ENCODE assay signal across 18 cellular contexts in genomic region chr19:35112995-35113693, GRCh38. TPM values are rescaled to one million over a fixed set of nuclear protein-coding genes. Genes with fewer than 3 reads are reported as not detected.
DNase-seq lines count a peak whose midpoint lies in the region; ATAC-seq, FAIRE-seq and TF ChIP-seq lines count a peak whose summit lies in the region.
"Had no signal": no experiment of that assay in that cellular context is flagged by ENCODE, and none has a peak within 500 bp of the region (broad histone marks: within the 10 kb centered on the region; RNA-seq: fewer than 3 reads in every experiment).

No MANE protein-coding gene starts in this region.

- peak; percentile 48 for DNase-seq in H7
- no peak for DNase-seq in K562 (ENCODE audit: extremely low read depth in 1 of 4, low spot score in 3 of 4)
- no peak for DNase-seq in progenitor cell of endocrine pancreas (ENCODE audit: low spot score, unreplicated experiment)
- DNase-seq in activated T-cell treated with anti-CD3 and anti-CD28 coated beads, Interleukin-2, amount 50 U/mL, for 4 hours = no peak
- no peak for DNase-seq in activated CD4-positive, alpha-beta T cell treated with anti-CD3 and anti-CD28 coated beads, Interleukin-2, amount 10 ng/mL, durations not matched to agents 7 days and 5 days
- DNase-seq: AML-193, DMS79, Kasumi-1, NCI-H1417, NCI-H2029, NCI-H2171 treated with DMSO at 0.1 percent for 48 hours, NCI-H774, SHP77 treated with DMSO at 0.1 percent for 48 hours had no signal

- H3K9ac ChIP-seq in K562 (ENCODE audit: insufficient read depth in 1 of 2, low read depth in 2 of 2, low read length in 2 of 2) = peak overlapping the region in 1 of 2 experiments; percentile 62; a peak in 1 of 4 replicates

- H3K36me3 ChIP-seq in H7 (replicated peaks; ENCODE audit: control insufficient read depth, insufficient read depth, low read length) = no peaks in the 10 kb centered on the region
- no peaks in the 10 kb centered on the region for H3K36me3 ChIP-seq in K562 (ENCODE audit: control insufficient read depth, insufficient read depth, low read length)
- H3K36me3 ChIP-seq: HAP-1 had no signal

- peak overlapping the region; percentile 69 for H3K27ac Mint-ChIP-seq in progenitor cell of endocrine pancreas
- H3K27ac Mint-ChIP-seq in activated CD4-positive, alpha-beta T cell treated with anti-CD3 and anti-CD28 coated beads, Interleukin-2, amount 10 ng/mL, durations not matched to agents 7 days and 5 days = no peak overlapping the region

- FAIRE-seq in K562 (lab: Jason Lieb, UNC) = peak; percentile 52
- FAIRE-seq: GM12891, RCC 7860 had no signal

- no peaks in the 10 kb centered on the region for H3K9me1 ChIP-seq in K562 (ENCODE audit: control insufficient read depth, insufficient read depth, low read length)

- no peak overlapping the region for H3K4me3 Mint-ChIP-seq in progenitor cell of endocrine pancreas (ENCODE audit: low read depth)
- no peak overlapping the region for H3K4me3 Mint-ChIP-seq in activated T-cell treated with anti-CD3 and anti-CD28 coated beads, Interleukin-2, amount 50 U/mL, for 4 hours
- H3K4me3 Mint-ChIP-seq in activated CD4-positive, alpha-beta T cell treated with anti-CD3 and anti-CD28 coated beads, Interleukin-2, amount 10 ng/mL, durations not matched to agents 7 days and 5 days = no peak overlapping the region

- no peak for TF ChIP-seq RAD21 in K562 (CRISPR knock-in tag; conservative IDR thresholded peaks at IDR 0.05 in 1 of 2, IDR thresholded peaks at IDR 0.05 in 1 of 2)

- in situ Hi-C loops in K562 (cut with MboI) = no loop called here

- H3K27ac ChIP-seq in K562 (ENCODE audit: extremely low read depth, low read depth, low read length) = no peak overlapping the region

- no peaks in the 10 kb centered on the region for H4K20me1 ChIP-seq in K562 (replicated peaks; ENCODE audit: control insufficient read depth, insufficient read depth, low read length)

- CTCF ChIA-PET in K562 (lab: Yijun Ruan, JAX; ENCODE audit: low intra/inter-chr PET ratio) = interaction anchor here (2.0 kb wide), 1 partner anchor 22 kb away, joined by 8 read pairs; the partner anchor contains the start of gene LGI4
- CTCF ChIA-PET in activated CD4-positive, alpha-beta T cell treated with anti-CD3 and anti-CD28 coated beads, Interleukin-2, amount 10 ng/mL, durations not matched to agents 7 days and 5 days (lab: Charles Lee) = no interaction called here

- BruUV-seq in K562 (replicated peaks; lab: Mats Ljungman, UMichigan) = no TSS peak

- WGBS in K562 (ENCODE audit: insufficient coverage, low coverage, missing lambda C conversion rate) = 53% methylated on average over 14 of the region's 15 CpGs

- H3K4me2 ChIP-seq in K562 (ENCODE audit: insufficient read depth, low read length) = no peak overlapping the region

- H3K9me3 ChIP-seq in K562 (replicated peaks; ENCODE audit: control insufficient read depth, insufficient read depth, low read depth, low read length) = no peaks in the 10 kb centered on the region
- H3K9me3 ChIP-seq: HAP-1 had no signal

- intact Hi-C loops in K562 (cut with micrococcal nuclease) = no loop called here

- TF ChIP-seq CTCF in K562 (IDR thresholded peaks at IDR 0.05 in 2 of 3, conservative IDR thresholded peaks at IDR 0.05 in 1 of 3; ENCODE audit: insufficient read depth in 2 of 3, low read depth in 1 of 3, low read length in 3 of 3) (no peak), progenitor cell of endocrine pancreas (IDR thresholded peaks at IDR 0.05; ENCODE audit: unreplicated experiment) (no peak)

- no peak for TF ChIP-seq EP300 in K562 (IDR thresholded peaks at IDR 0.05; ENCODE audit: low read length)

- H3K36me3 Mint-ChIP-seq in progenitor cell of endocrine pancreas (ENCODE audit: insufficient read depth) = no peaks in the 10 kb centered on the region
- no peaks in the 10 kb centered on the region for H3K36me3 Mint-ChIP-seq in activated T-cell treated with anti-CD3 and anti-CD28 coated beads, Interleukin-2, amount 50 U/mL, for 4 hours (ENCODE audit: insufficient read depth)
- no peaks in the 10 kb centered on the region for H3K36me3 Mint-ChIP-seq in activated CD4-positive, alpha-beta T cell treated with anti-CD3 and anti-CD28 coated beads, Interleukin-2, amount 10 ng/mL, durations not matched to agents 7 days and 5 days (ENCODE audit: low read depth)

- no peak for TF ChIP-seq POLR2A in K562 (conservative IDR thresholded peaks at IDR 0.05)

- ATAC-seq in K562 = no peak
- no peak for ATAC-seq in activated T-cell treated with anti-CD3 and anti-CD28 coated beads, Interleukin-2, amount 50 U/mL, for 4 hours

- no peaks in the 10 kb centered on the region for H3K9me3 Mint-ChIP-seq in progenitor cell of endocrine pancreas (ENCODE audit: low read depth)
- H3K9me3 Mint-ChIP-seq in activated T-cell treated with anti-CD3 and anti-CD28 coated beads, Interleukin-2, amount 50 U/mL, for 4 hours = no peaks in the 10 kb centered on the region
- no peaks in the 10 kb centered on the region for H3K9me3 Mint-ChIP-seq in activated CD4-positive, alpha-beta T cell treated with anti-CD3 and anti-CD28 coated beads, Interleukin-2, amount 10 ng/mL, durations not matched to agents 7 days and 5 days

- POLR2A ChIA-PET in K562 (lab: Yijun Ruan, JAX) = interaction anchor here (0.7 kb wide), 1 partner anchor 45 kb away, joined by 4 read pairs; no protein-coding TSS in a partner anchor
- POLR2A ChIA-PET in activated CD4-positive, alpha-beta T cell treated with anti-CD3 and anti-CD28 coated beads, Interleukin-2, amount 10 ng/mL, durations not matched to agents 7 days and 5 days (lab: Charles Lee) = no interaction called here

- H3K27me3 Mint-ChIP-seq in progenitor cell of endocrine pancreas = peaks cover 14% of the 10 kb centered on the region
- H3K27me3 Mint-ChIP-seq in activated T-cell treated with anti-CD3 and anti-CD28 coated beads, Interleukin-2, amount 50 U/mL, for 4 hours (ENCODE audit: low read depth) = peaks cover 7% of the 10 kb centered on the region
- peaks cover 7% of the 10 kb centered on the region for H3K27me3 Mint-ChIP-seq in activated CD4-positive, alpha-beta T cell treated with anti-CD3 and anti-CD28 coated beads, Interleukin-2, amount 10 ng/mL, durations not matched to agents 7 days and 5 days

- H3K4me1 Mint-ChIP-seq in progenitor cell of endocrine pancreas (ENCODE audit: low read depth) = peaks cover 28% of the 10 kb centered on the region
- H3K4me1 Mint-ChIP-seq in activated T-cell treated with anti-CD3 and anti-CD28 coated beads, Interleukin-2, amount 50 U/mL, for 4 hours (ENCODE audit: low read depth) = peaks cover 6% of the 10 kb centered on the region
- peaks cover 5% of the 10 kb centered on the region for H3K4me1 Mint-ChIP-seq in activated CD4-positive, alpha-beta T cell treated with anti-CD3 and anti-CD28 coated beads, Interleukin-2, amount 10 ng/mL, durations not matched to agents 7 days and 5 days

- H2AFZ ChIP-seq in K562 (ENCODE audit: low read depth, low read length) = 0 out of 2 replicates have a peak overlapping the region, but pooled peaks have one; percentile 19

- H3K4me3 ChIP-seq in H7 (ENCODE audit: insufficient read depth, low read depth, low read length) = no peak overlapping the region
- no peak overlapping the region for H3K4me3 ChIP-seq in K562
- H3K4me3 ChIP-seq: HAP-1 had no signal

- H3K27me3 ChIP-seq in H7 (ENCODE audit: control insufficient read depth, insufficient read depth, low read length) (no peaks in the 10 kb centered on the region), K562 (ENCODE audit: control insufficient read depth in 2 of 2, insufficient read depth in 2 of 2, low read length in 2 of 2) (peaks cover 0 to 21% of the 10 kb centered on the region in 2 experiments; a peak in 4 of 5 replicates)

- H3K79me2 ChIP-seq in K562 (ENCODE audit: control insufficient read depth, insufficient read depth, low read length) = no peaks in the 10 kb centered on the region

- peaks cover 12 to 54% of the 10 kb centered on the region in 2 experiments; a peak in 4 of 5 replicates for H3K4me1 ChIP-seq in K562 (replicated peaks in 1 of 2; ENCODE audit: control insufficient read depth in 2 of 2, insufficient read depth in 2 of 2, low read length in 2 of 2)

RNA-seq across cellular contexts. Expression of gene FXYD3, which starts 2.5 kb away (rescaled TPM):
- total RNA-seq in H7 (2014; rRNA removed; shearing (Covaris generic)) = not detected in 2 replicates
- not detected in 2 replicates for total RNA-seq in K562 (2011; cell fraction: chromatin; rRNA removed; ENCODE audit: low replicate concordance)
- total RNA-seq in K562 (2011; cell fraction: nucleolus; rRNA removed) = not detected in 2 replicates
- not detected in 2 replicates for total RNA-seq in K562 (2011; cell fraction: nucleoplasm; rRNA removed)
- total RNA-seq in K562 (2014; rRNA removed) = not detected in 2 replicates
- not detected in 2 replicates for total RNA-seq in K562 (2014; rRNA removed; fragmentation: Illumina TruSeq; extraction: Trizol)
- total RNA-seq in K562 (2015; rRNA removed; fragmentation: Illumina TruSeq; extraction: Trizol) = not detected in 2 replicates
- 0.24 and 0.60 TPM in 2 replicates for total RNA-seq in K562 (2021)
- not detected in 2 replicates for polyA plus RNA-seq in K562 (2011; rRNA removed)
- polyA plus RNA-seq in K562 (2011; cell fraction: cytosol; rRNA removed) = not detected in 2 replicates
- not detected in 2 replicates for polyA plus RNA-seq in K562 (2011; cell fraction: nucleus; rRNA removed)
- polyA plus RNA-seq in K562 (2012) = 0.16 TPM in 1 of 2 replicates, not detected in the other
- not detected in 2 replicates for polyA plus RNA-seq in K562 (2014; fragmentation: Illumina TruSeq; extraction: Trizol)
- not detected for polyA plus RNA-seq in K562 (2014; fragmentation: Nextera tagmentation; extraction: Ambion mirVana)
- polyA plus RNA-seq in K562 (2014; rRNA removed) = not detected in 2 replicates
- not detected in 2 replicates for polyA minus RNA-seq in K562 (2011; rRNA and poly(A)+ RNA removed)
- polyA minus RNA-seq in K562 (2011; cell fraction: cytosol; rRNA and poly(A)+ RNA removed) = not detected in 2 replicates
- polyA minus RNA-seq in K562 (2011; cell fraction: nucleus; rRNA and poly(A)+ RNA removed) = not detected in 2 replicates
- total RNA-seq in progenitor cell of endocrine pancreas = 14.2 and 17.3 TPM in 2 replicates
- under 1 TPM; 0.23 to 0.63 (median 0.41) TPM for total RNA-seq in activated T-cell treated with anti-CD3 and anti-CD28 coated beads, Interleukin-2, amount 50 U/mL, for 4 hours
- not detected for total RNA-seq in activated CD4-positive, alpha-beta T cell treated with anti-CD3 and anti-CD28 coated beads, Interleukin-2, amount 10 ng/mL, durations not matched to agents 7 days and 5 days
- total RNA-seq: G401, NCI-H460 had no signal

RNA-seq across cellular contexts. Expression of gene LGI4, which starts 21.7 kb away (rescaled TPM):
- total RNA-seq in H7 (2014; rRNA removed; shearing (Covaris generic)) = 2.9 and 10.4 TPM in 2 replicates
- 1.9 TPM in 2 replicates for total RNA-seq in K562 (2011; cell fraction: chromatin; rRNA removed; ENCODE audit: low replicate concordance)
- 0.67 and 0.92 TPM in 2 replicates for total RNA-seq in K562 (2011; cell fraction: nucleolus; rRNA removed)
- 0.88 and 0.92 TPM in 2 replicates for total RNA-seq in K562 (2011; cell fraction: nucleoplasm; rRNA removed)
- total RNA-seq in K562 (2014; rRNA removed) (0.14 TPM in 1 of 2 replicates, not detected in the other), K562 (2014; rRNA removed; fragmentation: Illumina TruSeq; extraction: Trizol) (not detected in 2 replicates), K562 (2015; rRNA removed; fragmentation: Illumina TruSeq; extraction: Trizol) (not detected in 2 replicates), K562 (2021) (0.24 TPM in 1 of 2 replicates, not detected in the other), progenitor cell of endocrine pancreas (0.20 TPM in 1 of 2 replicates, not detected in the other)
- polyA plus RNA-seq in K562 (2011; rRNA removed) (0.29 and 0.73 TPM in 2 replicates), K562 (2014; fragmentation: Illumina TruSeq; extraction: Trizol) (0.30 and 0.33 TPM in 2 replicates), K562 (2014; fragmentation: Nextera tagmentation; extraction: Ambion mirVana) (not detected), K562 (2014; rRNA removed) (0.21 and 1.1 TPM in 2 replicates)
- 0.16 and 0.37 TPM in 2 replicates for polyA plus RNA-seq in K562 (2011; cell fraction: cytosol; rRNA removed)
- 3.1 and 4.6 TPM in 2 replicates for polyA plus RNA-seq in K562 (2011; cell fraction: nucleus; rRNA removed)
- 0.35 and 1.6 TPM in 2 replicates for polyA plus RNA-seq in K562 (2012)
- not detected in 2 replicates for polyA minus RNA-seq in K562 (2011; rRNA and poly(A)+ RNA removed)
- polyA minus RNA-seq in K562 (2011; cell fraction: cytosol; rRNA and poly(A)+ RNA removed) = not detected in 2 replicates
- 0.54 TPM in 1 of 2 replicates, not detected in the other for polyA minus RNA-seq in K562 (2011; cell fraction: nucleus; rRNA and poly(A)+ RNA removed)
- under 1 TPM in 1 of 3 donors, not detected in 2; 0.14 TPM for total RNA-seq in activated T-cell treated with anti-CD3 and anti-CD28 coated beads, Interleukin-2, amount 50 U/mL, for 4 hours
- total RNA-seq in activated CD4-positive, alpha-beta T cell treated with anti-CD3 and anti-CD28 coated beads, Interleukin-2, amount 10 ng/mL, durations not matched to agents 7 days and 5 days = under 1 TPM; 0.37 to 0.40 TPM

RNA-seq across cellular contexts. Expression of gene FXYD1, which starts 25.5 kb away (rescaled TPM):
- 5.0 and 6.1 TPM in 2 replicates for total RNA-seq in H7 (2014; rRNA removed; shearing (Covaris generic))
- total RNA-seq in K562 (2011; cell fraction: chromatin; rRNA removed; ENCODE audit: low replicate concordance) = 0.67 TPM in 1 of 2 replicates, not detected in the other
- 0.50 TPM in 1 of 2 replicates, not detected in the other for total RNA-seq in K562 (2011; cell fraction: nucleolus; rRNA removed)
- not detected in 2 replicates for total RNA-seq in K562 (2011; cell fraction: nucleoplasm; rRNA removed)
- total RNA-seq in K562 (2014; rRNA removed) (2.3 and 2.4 TPM in 2 replicates), K562 (2014; rRNA removed; fragmentation: Illumina TruSeq; extraction: Trizol) (not detected in 2 replicates), K562 (2015; rRNA removed; fragmentation: Illumina TruSeq; extraction: Trizol) (0.60 and 1.3 TPM in 2 replicates), K562 (2021) (1.7 and 2.7 TPM in 2 replicates), progenitor cell of endocrine pancreas (not detected in 2 replicates)
- polyA plus RNA-seq in K562 (2011; rRNA removed) (0.40 and 0.66 TPM in 2 replicates), K562 (2014; fragmentation: Illumina TruSeq; extraction: Trizol) (0.71 and 2.1 TPM in 2 replicates), K562 (2014; fragmentation: Nextera tagmentation; extraction: Ambion mirVana) (not detected), K562 (2014; rRNA removed) (2.4 and 3.2 TPM in 2 replicates)
- polyA plus RNA-seq in K562 (2011; cell fraction: cytosol; rRNA removed) = 0.16 TPM in 1 of 2 replicates, not detected in the other
- 0.49 and 2.1 TPM in 2 replicates for polyA plus RNA-seq in K562 (2011; cell fraction: nucleus; rRNA removed)
- polyA plus RNA-seq in K562 (2012) = 2.1 and 4.4 TPM in 2 replicates
- not detected in 2 replicates for polyA minus RNA-seq in K562 (2011; rRNA and poly(A)+ RNA removed)
- not detected in 2 replicates for polyA minus RNA-seq in K562 (2011; cell fraction: cytosol; rRNA and poly(A)+ RNA removed)
- polyA minus RNA-seq in K562 (2011; cell fraction: nucleus; rRNA and poly(A)+ RNA removed) = 0.67 TPM in 1 of 2 replicates, not detected in the other
- total RNA-seq in activated T-cell treated with anti-CD3 and anti-CD28 coated beads, Interleukin-2, amount 50 U/mL, for 4 hours = 1 to 10 TPM in 2 of 3 donors, under 1 TPM in 1; 0.95 to 1.6 (median 1.4) TPM
- total RNA-seq in activated CD4-positive, alpha-beta T cell treated with anti-CD3 and anti-CD28 coated beads, Interleukin-2, amount 10 ng/mL, durations not matched to agents 7 days and 5 days = 1 to 10 TPM; 1.0 to 1.8 TPM
- total RNA-seq: G401, NCI-H460 had no signal

RNA-seq across cellular contexts. Expression of gene FXYD7, which starts 29.9 kb away (rescaled TPM):
- 1.3 and 1.8 TPM in 2 replicates for total RNA-seq in H7 (2014; rRNA removed; shearing (Covaris generic))
- total RNA-seq in K562 (2011; cell fraction: chromatin; rRNA removed; ENCODE audit: low replicate concordance) = 0.39 and 0.76 TPM in 2 replicates
- not detected in 2 replicates for total RNA-seq in K562 (2011; cell fraction: nucleolus; rRNA removed)
- not detected in 2 replicates for total RNA-seq in K562 (2011; cell fraction: nucleoplasm; rRNA removed)
- total RNA-seq in K562 (2014; rRNA removed) = not detected in 2 replicates
- not detected in 2 replicates for total RNA-seq in K562 (2014; rRNA removed; fragmentation: Illumina TruSeq; extraction: Trizol)
- 0.26 and 0.36 TPM in 2 replicates for total RNA-seq in K562 (2015; rRNA removed; fragmentation: Illumina TruSeq; extraction: Trizol)
- 0.27 and 0.80 TPM in 2 replicates for total RNA-seq in K562 (2021)
- 0.18 and 0.26 TPM in 2 replicates for polyA plus RNA-seq in K562 (2011; rRNA removed)
- 0.24 and 0.51 TPM in 2 replicates for polyA plus RNA-seq in K562 (2011; cell fraction: cytosol; rRNA removed)
- 0.48 and 1.2 TPM in 2 replicates for polyA plus RNA-seq in K562 (2011; cell fraction: nucleus; rRNA removed)
- polyA plus RNA-seq in K562 (2012) = 1.4 and 1.5 TPM in 2 replicates
- polyA plus RNA-seq in K562 (2014; fragmentation: Illumina TruSeq; extraction: Trizol) = 0.28 TPM in 1 of 2 replicates, not detected in the other
- polyA plus RNA-seq in K562 (2014; fragmentation: Nextera tagmentation; extraction: Ambion mirVana) = under 1 TPM; 0.10 to 0.13 TPM
- 0.32 and 0.46 TPM in 2 replicates for polyA plus RNA-seq in K562 (2014; rRNA removed)
- polyA minus RNA-seq in K562 (2011; rRNA and poly(A)+ RNA removed) = not detected in 2 replicates
- not detected in 2 replicates for polyA minus RNA-seq in K562 (2011; cell fraction: cytosol; rRNA and poly(A)+ RNA removed)
- not detected in 2 replicates for polyA minus RNA-seq in K562 (2011; cell fraction: nucleus; rRNA and poly(A)+ RNA removed)
- not detected in 2 replicates for total RNA-seq in progenitor cell of endocrine pancreas
- total RNA-seq in activated T-cell treated with anti-CD3 and anti-CD28 coated beads, Interleukin-2, amount 50 U/mL, for 4 hours = under 1 TPM in 1 of 3 donors, not detected in 2; 0.48 TPM
- total RNA-seq in activated CD4-positive, alpha-beta T cell treated with anti-CD3 and anti-CD28 coated beads, Interleukin-2, amount 10 ng/mL, durations not matched to agents 7 days and 5 days = 1 to 10 TPM; 4.5 to 5.0 TPM
- total RNA-seq: G401, NCI-H460 had no signal

RNA-seq across cellular contexts. Expression of gene FXYD5, which starts 41.4 kb away (rescaled TPM):
- total RNA-seq in H7 (2014; rRNA removed; shearing (Covaris generic)) = 101 and 115 TPM in 2 replicates
- 134 and 231 TPM in 2 replicates for total RNA-seq in K562 (2011; cell fraction: chromatin; rRNA removed; ENCODE audit: low replicate concordance)
- total RNA-seq in K562 (2011; cell fraction: nucleolus; rRNA removed) = 240 and 311 TPM in 2 replicates
- 297 and 340 TPM in 2 replicates for total RNA-seq in K562 (2011; cell fraction: nucleoplasm; rRNA removed)
- total RNA-seq in K562 (2014; rRNA removed) (174 and 300 TPM in 2 replicates), K562 (2014; rRNA removed; fragmentation: Illumina TruSeq; extraction: Trizol) (122 and 147 TPM in 2 replicates), K562 (2015; rRNA removed; fragmentation: Illumina TruSeq; extraction: Trizol) (252 and 264 TPM in 2 replicates), K562 (2021) (250 and 256 TPM in 2 replicates), progenitor cell of endocrine pancreas (0.62 and 1.2 TPM in 2 replicates)
- polyA plus RNA-seq in K562 (2011; rRNA removed) (104 and 125 TPM in 2 replicates), K562 (2014; fragmentation: Illumina TruSeq; extraction: Trizol) (522 and 537 TPM in 2 replicates), K562 (2014; fragmentation: Nextera tagmentation; extraction: Ambion mirVana) (100 to 1,000 TPM; 125 to 198 TPM), K562 (2014; rRNA removed) (120 and 155 TPM in 2 replicates)
- 271 and 533 TPM in 2 replicates for polyA plus RNA-seq in K562 (2011; cell fraction: cytosol; rRNA removed)
- 105 and 188 TPM in 2 replicates for polyA plus RNA-seq in K562 (2011; cell fraction: nucleus; rRNA removed)
- 353 and 530 TPM in 2 replicates for polyA plus RNA-seq in K562 (2012)
- 93.8 and 163 TPM in 2 replicates for polyA minus RNA-seq in K562 (2011; rRNA and poly(A)+ RNA removed)
- 189 and 195 TPM in 2 replicates for polyA minus RNA-seq in K562 (2011; cell fraction: cytosol; rRNA and poly(A)+ RNA removed)
- polyA minus RNA-seq in K562 (2011; cell fraction: nucleus; rRNA and poly(A)+ RNA removed) = 55.6 and 58.4 TPM in 2 replicates
- total RNA-seq in activated T-cell treated with anti-CD3 and anti-CD28 coated beads, Interleukin-2, amount 50 U/mL, for 4 hours = 100 to 1,000 TPM; 363 to 466 (median 421) TPM
- total RNA-seq in activated CD4-positive, alpha-beta T cell treated with anti-CD3 and anti-CD28 coated beads, Interleukin-2, amount 10 ng/mL, durations not matched to agents 7 days and 5 days = 100 to 1,000 TPM; 455 to 524 TPM
- total RNA-seq: G401 had no signal
